ENCODE assay signal across 25 cellular contexts in genomic region chr1:204894606-204895005, GRCh38. TPM values are rescaled to one million over a fixed set of nuclear protein-coding genes. Genes with fewer than 3 reads are reported as not detected.
DNase-seq lines count a peak whose midpoint lies in the region; ATAC-seq and TF ChIP-seq lines count a peak whose summit lies in the region.
"Had no signal": no experiment of that assay in that cellular context is flagged by ENCODE, and none has a peak within 500 bp of the region (broad histone marks: within the 10 kb centered on the region; RNA-seq: fewer than 3 reads in every experiment).

No MANE protein-coding gene starts in this region.

- H3K9me3 ChIP-seq in GM23248 (ENCODE audit: low read depth) (no peaks in the 10 kb centered on the region), psoas muscle (no peaks in the 10 kb centered on the region)
- H3K9me3 ChIP-seq: A549, HAP-1, SK-N-SH had no signal

- 5 to 6% methylated on average over 1 of the region's 1 CpG for WGBS in GM23248 (ENCODE audit: low coverage in 1 of 2, low lambda C conversion rate in 2 of 2, missing lambda C conversion rate in 2 of 2), 2 experiments
- 70 to 83% (median 83%) methylated on average over 1 of the region's 1 CpG for WGBS in psoas muscle, 3 donors

- H3K4me3 Mint-ChIP-seq in activated T-helper 2 cell treated with anti-CD3 and anti-CD28 coated beads, Interferon-gamma antibody, Interleukin-2, Interleukin-4, amounts not matched to agents 10 μg/mL and 5 μg/mL and 100 μg/mL, durations not matched to agents 14 hours and 24 hours and 36 hours (ENCODE audit: low read depth): no peak overlapping the region
- H3K4me3 Mint-ChIP-seq: CD4-positive, CD25-positive, alpha-beta regulatory T cell; GM23338 had no signal

- H3K36me3 Mint-ChIP-seq in activated T-helper 2 cell treated with anti-CD3 and anti-CD28 coated beads, Interferon-gamma antibody, Interleukin-2, Interleukin-4, amounts not matched to agents 10 μg/mL and 5 μg/mL and 100 μg/mL, durations not matched to agents 14 hours and 24 hours and 36 hours (ENCODE audit: low read depth): no peaks in the 10 kb centered on the region
- H3K36me3 Mint-ChIP-seq: CD4-positive, CD25-positive, alpha-beta regulatory T cell had no signal

- H3K79me2 ChIP-seq in GM23248 (ENCODE audit: insufficient read depth): peaks cover 84% of the 10 kb centered on the region

- H3K9ac ChIP-seq in GM23248: no peak overlapping the region
- H3K9ac ChIP-seq: SK-N-SH had no signal

- H2AFZ ChIP-seq in GM23248: no peak overlapping the region
- H2AFZ ChIP-seq: GM23338 had no signal

- intact Hi-C loops in psoas muscle (cut with DNase I): loop anchor here in 1 of 2 donors (5.0 kb wide), 1 partner anchor 33 kb away; no protein-coding TSS in a partner anchor
- intact Hi-C loops in activated T-helper 2 cell treated with anti-CD3 and anti-CD28 coated beads, Interferon-gamma antibody, Interleukin-2, Interleukin-4, amounts not matched to agents 10 μg/mL and 5 μg/mL and 100 μg/mL, durations not matched to agents 14 hours and 24 hours and 36 hours (cut with micrococcal nuclease): no loop called here

- DNase-seq in GM23248: peak; percentile 76
- DNase-seq in NCI-H446 treated with DMSO at 0.1 percent for 48 hours (lab: John Stamatoyannopoulos, UW): peak; percentile 21
- no peak for DNase-seq in coronary artery (ENCODE audit: low spot score)
- no peak for DNase-seq in psoas muscle
- DNase-seq in activated T-helper 2 cell treated with anti-CD3 and anti-CD28 coated beads, Interferon-gamma antibody, Interleukin-2, Interleukin-4, amounts not matched to agents 10 μg/mL and 5 μg/mL and 100 μg/mL, durations not matched to agents 14 hours and 24 hours and 36 hours (ENCODE audit: low spot score): no peak
- DNase-seq: CD4-positive, CD25-positive, alpha-beta regulatory T cell; COR-L47; DND-41; KG1; NCI-H1417; NCI-H187; NCI-H2107; NCI-H510A; NCI-H748 treated with DMSO at 0.1 percent for 48 hours; NK-92 treated with Interleukin-12 subunit alpha and Interleukin-12 subunit beta, amount 100 ng/mL, for 24 hours; SIG-M5; SK-N-SH had no signal

- peaks cover 54% of the 10 kb centered on the region for H3K4me1 ChIP-seq in GM23248 (ENCODE audit: insufficient read depth)
- H3K4me1 ChIP-seq in psoas muscle: no peaks in the 10 kb centered on the region
- H3K4me1 ChIP-seq: A549, HAP-1 had no signal

- no peaks in the 10 kb centered on the region for H3K4me1 Mint-ChIP-seq in activated T-helper 2 cell treated with anti-CD3 and anti-CD28 coated beads, Interferon-gamma antibody, Interleukin-2, Interleukin-4, amounts not matched to agents 10 μg/mL and 5 μg/mL and 100 μg/mL, durations not matched to agents 14 hours and 24 hours and 36 hours (ENCODE audit: low read depth)

- H3K9me2 ChIP-seq in GM23248 (ENCODE audit: insufficient read depth): no peaks in the 10 kb centered on the region
- H3K9me2 ChIP-seq: SK-N-SH had no signal

- H3K27ac Mint-ChIP-seq in activated T-helper 2 cell treated with anti-CD3 and anti-CD28 coated beads, Interferon-gamma antibody, Interleukin-2, Interleukin-4, amounts not matched to agents 10 μg/mL and 5 μg/mL and 100 μg/mL, durations not matched to agents 14 hours and 24 hours and 36 hours: no peak overlapping the region
- H3K27ac Mint-ChIP-seq: CD4-positive, CD25-positive, alpha-beta regulatory T cell; GM23338 had no signal

- TF ChIP-seq CTCF in coronary artery (IDR thresholded peaks at IDR 0.05) (no peak), psoas muscle (IDR thresholded peaks at IDR 0.05) (no peak)

- peaks cover 28% of the 10 kb centered on the region for H3K27me3 Mint-ChIP-seq in activated T-helper 2 cell treated with anti-CD3 and anti-CD28 coated beads, Interferon-gamma antibody, Interleukin-2, Interleukin-4, amounts not matched to agents 10 μg/mL and 5 μg/mL and 100 μg/mL, durations not matched to agents 14 hours and 24 hours and 36 hours (ENCODE audit: low read depth)

- H3K27ac ChIP-seq in GM23248 (peak overlapping the region; percentile 32), coronary artery (peak overlapping the region; percentile 31 to 39), layer of hippocampus (ENCODE audit: low read depth, low read length) (peak overlapping the region; percentile 33), psoas muscle (no peak overlapping the region)
- H3K27ac ChIP-seq: A549, HL-60, RWPE1 had no signal

- in situ Hi-C loops in GM23248 (cut with MboI): no loop called here

- H3F3A ChIP-seq in GM23248 (ENCODE audit: insufficient read depth): peaks cover 43% of the 10 kb centered on the region

- H4K20me1 ChIP-seq in GM23248 (ENCODE audit: insufficient read depth): no peaks in the 10 kb centered on the region; the same call in 1 of the 2 replicates

- H3K27me3 ChIP-seq in GM23248 (replicated peaks; ENCODE audit: insufficient read depth): no peaks in the 10 kb centered on the region
- no peaks in the 10 kb centered on the region for H3K27me3 ChIP-seq in layer of hippocampus (ENCODE audit: control insufficient read depth, insufficient read depth, low read length)
- H3K27me3 ChIP-seq in psoas muscle (ENCODE audit: insufficient read depth in 3 of 3, low read length in 2 of 3): peaks cover 0 to 12% (median 0%) of the 10 kb centered on the region in 3 donors

- no peaks in the 10 kb centered on the region for H3K9me3 Mint-ChIP-seq in activated T-helper 2 cell treated with anti-CD3 and anti-CD28 coated beads, Interferon-gamma antibody, Interleukin-2, Interleukin-4, amounts not matched to agents 10 μg/mL and 5 μg/mL and 100 μg/mL, durations not matched to agents 14 hours and 24 hours and 36 hours
- H3K9me3 Mint-ChIP-seq: GM23338 had no signal

- no peak for ATAC-seq in psoas muscle
- ATAC-seq in HG02642 (IDR thresholded peaks at IDR 0.05; ENCODE audit: poor library complexity, unreplicated experiment): no peak
- ATAC-seq: A549, GM12878, GM23338 had no signal

- no peaks in the 10 kb centered on the region for H3K36me3 ChIP-seq in GM23248 (ENCODE audit: low read depth)
- no peaks in the 10 kb centered on the region for H3K36me3 ChIP-seq in psoas muscle (ENCODE audit: insufficient read depth in 1 of 2, low read depth in 1 of 2)
- H3K36me3 ChIP-seq: HAP-1 had no signal

- no peak overlapping the region for H3K4me2 ChIP-seq in GM23248 (ENCODE audit: unreplicated experiment)
- H3K4me2 ChIP-seq: A549, GM23338, SK-N-SH had no signal

- H3K4me3 ChIP-seq in GM23248 (no peak overlapping the region), coronary artery (no peak overlapping the region), psoas muscle (no peak overlapping the region)
- H3K4me3 ChIP-seq: A549, GM12878, GM23338, HAP-1 had no signal

RNA-seq across cellular contexts. Expression of gene NFASC, which starts 23.9 kb away (rescaled TPM):
- total RNA-seq in GM23248 (2014; rRNA removed; shearing (Covaris generic)): 54.7 and 55.4 TPM in 2 replicates
- polyA plus RNA-seq in GM23248 (2016; fragmentation: Nextera tagmentation; extraction: Ambion mirVana): 44.5 and 46.3 TPM in 2 replicates
- 1 to 10 TPM in 3 of 4 donors, under 1 TPM in 1; 0.90 to 7.5 (median 1.9) TPM for total RNA-seq in psoas muscle
- polyA plus RNA-seq in psoas muscle: under 1 TPM; 0.46 to 0.75 (median 0.73) TPM
- total RNA-seq in activated T-helper 2 cell treated with anti-CD3 and anti-CD28 coated beads, Interferon-gamma antibody, Interleukin-2, Interleukin-4, amounts not matched to agents 10 μg/mL and 5 μg/mL and 100 μg/mL, durations not matched to agents 14 hours and 24 hours and 36 hours: 0.14 and 0.18 TPM in 2 replicates
- total RNA-seq: CD4-positive, CD25-positive, alpha-beta regulatory T cell had no signal
- polyA plus RNA-seq: CD4-positive, CD25-positive, alpha-beta regulatory T cell had no signal

Comparison
In these comparisons a context has a peak if more than half of its experiments do, and no peak if none do; other contexts are left out.
1. DNase-seq: peak in GM23248 (single experiment) and NCI-H446 treated with DMSO at 0.1 percent for 48 hours (single experiment); none in coronary artery (single experiment), psoas muscle (0 of 2) and activated T-helper 2 cell treated with anti-CD3 and anti-CD28 coated beads, Interferon-gamma antibody, Interleukin-2, Interleukin-4, amounts not matched to agents 10 μg/mL and 5 μg/mL and 100 μg/mL, durations not matched to agents 14 hours and 24 hours and 36 hours (single experiment).